In the genomic region with DNA sequence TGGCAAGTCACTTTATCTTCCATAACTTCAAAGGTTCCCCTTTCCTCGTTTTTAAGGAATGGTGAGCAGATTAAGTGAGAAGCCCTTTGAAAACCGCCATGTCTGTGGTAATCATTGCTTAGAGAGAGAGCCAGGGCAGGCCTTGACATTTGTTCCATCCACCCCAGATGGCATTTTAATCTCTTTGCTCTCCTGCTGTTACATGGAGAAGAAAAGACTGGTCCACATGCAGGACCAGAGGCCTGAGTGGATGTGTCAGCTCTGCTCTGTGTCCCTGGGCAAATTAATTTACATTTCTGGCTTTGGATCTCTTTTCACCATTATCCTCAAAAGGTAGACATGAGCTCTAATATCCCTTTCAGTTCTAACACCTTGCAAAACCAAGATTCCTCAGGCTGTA, we compare ENCODE assay signal across 20 cellular contexts.
DNase-seq lines count a peak whose midpoint lies in the region; ATAC-seq and TF ChIP-seq lines count a peak whose summit lies in the region.
"Had no signal": no experiment of that assay in that cellular context is flagged by ENCODE, and none has a peak within 500 bp of the region (broad histone marks: within the 10 kb centered on the region; RNA-seq: fewer than 3 reads in every experiment).

No MANE protein-coding gene starts in this region.

- H3K4me2 ChIP-seq in Loucy (ENCODE audit: low read depth, low read length, poor library complexity, severe bottlenecking) (peak overlapping the region; percentile 75), osteoblast (ENCODE audit: insufficient read depth, low read length) (no peak overlapping the region)
- H3K4me2 ChIP-seq: PC-9 had no signal

- no peak overlapping the region for H3K4me3 ChIP-seq in CD4-positive, alpha-beta memory T cell (ENCODE audit: low read length in 2 of 2)
- H3K4me3 ChIP-seq in Loucy (ENCODE audit: low read length, poor library complexity, severe bottlenecking) (no peak overlapping the region), osteoblast (ENCODE audit: insufficient read depth, low read length) (no peak overlapping the region)
- H3K4me3 ChIP-seq: GM23248, PC-9, SJSA1 had no signal

- ATAC-seq in Right ventricle myocardium inferior, result no peak

- H3K36me3 Mint-ChIP-seq in activated CD4-positive, alpha-beta T cell treated with anti-CD3 and anti-CD28 coated beads, Interleukin-2, amount 10 ng/mL, durations not matched to agents 24 days and 14 days (ENCODE audit: low read depth), result peaks cover 3% of the 10 kb centered on the region
- H3K36me3 Mint-ChIP-seq in CD4-positive, alpha-beta memory T cell, result no peaks in the 10 kb centered on the region

- intact Hi-C loops in activated CD4-positive, alpha-beta T cell treated with anti-CD3 and anti-CD28 coated beads, Interleukin-2, amount 10 ng/mL, durations not matched to agents 24 days and 14 days (cut with micrococcal nuclease), result loop anchor here (5.0 kb wide), 2 partner anchors 156 to 261 kb away; partner anchors contain the start of gene LPP
- intact Hi-C loops in CD4-positive, alpha-beta memory T cell (cut with micrococcal nuclease), result loop anchor here (5.0 kb wide), 1 partner anchor 156 kb away; the partner anchor contains the start of gene LPP
- intact Hi-C loops in Right ventricle myocardium inferior (cut with DNase I), result no loop called here

- H3K27ac Mint-ChIP-seq in activated CD4-positive, alpha-beta T cell treated with anti-CD3 and anti-CD28 coated beads, Interleukin-2, amount 10 ng/mL, durations not matched to agents 24 days and 14 days, result no peak overlapping the region
- H3K27ac Mint-ChIP-seq in CD4-positive, alpha-beta memory T cell, result peak overlapping the region in 5 of 7 donors; percentile 7 to 74 (median 36)
- H3K27ac Mint-ChIP-seq: H9 had no signal

- peak overlapping the region; percentile 13 for H2AFZ ChIP-seq in Loucy (ENCODE audit: low read length)
- no peak overlapping the region for H2AFZ ChIP-seq in osteoblast (ENCODE audit: low read length)
- H2AFZ ChIP-seq: GM23248, PC-9 had no signal

- H3K27ac ChIP-seq in CD4-positive, alpha-beta memory T cell (ENCODE audit: low read depth, low read length), result no peak overlapping the region
- H3K27ac ChIP-seq in osteoblast (ENCODE audit: low read depth, low read length), result no peak overlapping the region
- H3K27ac ChIP-seq: GM23248, PC-9, SJSA1 had no signal

- H3K9me3 Mint-ChIP-seq in activated CD4-positive, alpha-beta T cell treated with anti-CD3 and anti-CD28 coated beads, Interleukin-2, amount 10 ng/mL, durations not matched to agents 24 days and 14 days, result peaks cover 7% of the 10 kb centered on the region
- H3K9me3 Mint-ChIP-seq in CD4-positive, alpha-beta memory T cell, result no peaks in the 10 kb centered on the region
- H3K9me3 Mint-ChIP-seq: H9, HFFc6 had no signal

- H4K20me1 ChIP-seq in Loucy (ENCODE audit: insufficient read depth, low read length, poor library complexity, severe bottlenecking) (no peaks in the 10 kb centered on the region), osteoblast (ENCODE audit: insufficient read depth, low read length) (no peaks in the 10 kb centered on the region)

- H3K27me3 ChIP-seq in CD4-positive, alpha-beta memory T cell (ENCODE audit: insufficient read depth, low read length), result no peaks in the 10 kb centered on the region
- H3K27me3 ChIP-seq in Loucy (ENCODE audit: insufficient read depth, low read length, poor library complexity, severe bottlenecking), result no peaks in the 10 kb centered on the region
- H3K27me3 ChIP-seq in osteoblast (ENCODE audit: insufficient read depth, low read length), result no peaks in the 10 kb centered on the region
- H3K27me3 ChIP-seq: SJSA1 had no signal

- no peak for TF ChIP-seq CTCF in Loucy (conservative IDR thresholded peaks at IDR 0.05; ENCODE audit: low read length)
- TF ChIP-seq CTCF in osteoblast (IDR thresholded peaks at IDR 0.05; ENCODE audit: extremely low read depth, low read depth, low read length), result no peak

- POLR2A ChIA-PET in CD4-positive, alpha-beta memory T cell (lab: Charles Lee; ENCODE audit: partially characterized antibody), result interaction anchor here (0.6 to 2.2 kb wide), 6 partner anchors 17 to 190 kb away, joined by 3 to 12 read pairs (median 3); no protein-coding TSS in a partner anchor

- no peaks in the 10 kb centered on the region for H3K36me3 ChIP-seq in CD4-positive, alpha-beta memory T cell (ENCODE audit: insufficient read depth, low read length)
- H3K36me3 ChIP-seq in Loucy (ENCODE audit: insufficient read depth, low read length) (no peaks in the 10 kb centered on the region), osteoblast (ENCODE audit: insufficient read depth, low read length) (no peaks in the 10 kb centered on the region)
- H3K36me3 ChIP-seq: SJSA1 had no signal

- no peaks in the 10 kb centered on the region for H3K9me2 ChIP-seq in Loucy (replicated peaks; ENCODE audit: low read depth, low read length)

- peaks cover 87% of the 10 kb centered on the region for H3K4me1 ChIP-seq in CD4-positive, alpha-beta memory T cell (ENCODE audit: insufficient read depth, low read length)
- H3K4me1 ChIP-seq in Loucy (ENCODE audit: insufficient read depth, low read length, poor library complexity, severe bottlenecking), result peaks cover 86% of the 10 kb centered on the region
- peaks cover 13% of the 10 kb centered on the region for H3K4me1 ChIP-seq in osteoblast (ENCODE audit: insufficient read depth, low read length)
- H3K4me1 ChIP-seq: SJSA1 had no signal

- no peaks in the 10 kb centered on the region for H3K9me3 ChIP-seq in CD4-positive, alpha-beta memory T cell (ENCODE audit: control insufficient read depth in 1 of 2, low read length in 2 of 2)
- no peaks in the 10 kb centered on the region for H3K9me3 ChIP-seq in Loucy (ENCODE audit: insufficient read depth, low read depth, low read length)
- H3K9me3 ChIP-seq in osteoblast (ENCODE audit: low read depth, low read length), result no peaks in the 10 kb centered on the region
- H3K9me3 ChIP-seq: SJSA1 had no signal

- H3K4me1 Mint-ChIP-seq in activated CD4-positive, alpha-beta T cell treated with anti-CD3 and anti-CD28 coated beads, Interleukin-2, amount 10 ng/mL, durations not matched to agents 24 days and 14 days, result peaks cover 81% of the 10 kb centered on the region
- H3K4me1 Mint-ChIP-seq in CD4-positive, alpha-beta memory T cell, result peaks cover 72 to 93% (median 85%) of the 10 kb centered on the region in 4 donors

- H3F3A ChIP-seq in Loucy (ENCODE audit: low read depth), result peaks cover 14% of the 10 kb centered on the region; the same call in 1 of the 2 replicates

- peak; percentile 40 for DNase-seq in activated CD4-positive, alpha-beta T cell treated with anti-CD3 and anti-CD28 coated beads, Interleukin-2, amount 10 ng/mL, durations not matched to agents 24 days and 14 days
- DNase-seq in activated CD4-positive, alpha-beta T cell treated with anti-CD3 and anti-CD28 coated beads, Interleukin-2, amount 50 U/mL, for 48 hours, result no peak
- DNase-seq in CD4-positive, alpha-beta memory T cell, result no peak
- DNase-seq in cerebellar cortex (ENCODE audit: low spot score) (peak; percentile 79), osteoblast (ENCODE audit: insufficient read length, low spot score, missing footprints) (no peak), Right ventricle myocardium inferior (ENCODE audit: missing footprints) (no peak)
- no peak for DNase-seq in stimulated activated CD4-positive, alpha-beta T cell treated with anti-CD3 and anti-CD28 coated beads, Interleukin-2, amount 100 ng/mL, for 24 hours
- DNase-seq: GM23248, H9, HFFc6, KBM-7, NCI-H1092, NCI-H1417 treated with DMSO at 0.1 percent for 48 hours, NCI-H1694 treated with DMSO at 0.1 percent for 48 hours, NCI-H2081, NCI-H2227 treated with DMSO at 0.1 percent for 48 hours, PC-9, Right ventricle myocardium superior had no signal

- H3K4me3 Mint-ChIP-seq in activated CD4-positive, alpha-beta T cell treated with anti-CD3 and anti-CD28 coated beads, Interleukin-2, amount 10 ng/mL, durations not matched to agents 24 days and 14 days, result no peak overlapping the region
- peak overlapping the region in 2 of 8 donors; percentile 18 to 29 for H3K4me3 Mint-ChIP-seq in CD4-positive, alpha-beta memory T cell
- H3K4me3 Mint-ChIP-seq: H9, HFFc6 had no signal

- H3K79me2 ChIP-seq in Loucy (ENCODE audit: insufficient read depth, low read length) (no peaks in the 10 kb centered on the region), osteoblast (ENCODE audit: insufficient read depth, low read length) (no peaks in the 10 kb centered on the region)

- peak overlapping the region; percentile 71 for H3K9ac ChIP-seq in Loucy (ENCODE audit: low read depth, low read length, poor library complexity, severe bottlenecking)
- H3K9ac ChIP-seq: GM23248 had no signal

- no peaks in the 10 kb centered on the region for H3K27me3 Mint-ChIP-seq in activated CD4-positive, alpha-beta T cell treated with anti-CD3 and anti-CD28 coated beads, Interleukin-2, amount 10 ng/mL, durations not matched to agents 24 days and 14 days
- H3K27me3 Mint-ChIP-seq in CD4-positive, alpha-beta memory T cell, result no peaks in the 10 kb centered on the region

- CTCF ChIA-PET in CD4-positive, alpha-beta memory T cell (lab: Charles Lee; ENCODE audit: partially characterized antibody), result interaction anchor here (1.2 to 1.3 kb wide), 4 partner anchors 17 to 256 kb away, joined by 3 to 5 read pairs (median 4); partner anchors contain the start of gene BCL6

Comparison
In these comparisons a context has a peak if more than half of its experiments do, and no peak if none do; other contexts are left out.
1. DNase-seq: peak in activated CD4-positive, alpha-beta T cell treated with anti-CD3 and anti-CD28 coated beads, Interleukin-2, amount 10 ng/mL, durations not matched to agents 24 days and 14 days (single experiment) and cerebellar cortex (single experiment); none in activated CD4-positive, alpha-beta T cell treated with anti-CD3 and anti-CD28 coated beads, Interleukin-2, amount 50 U/mL, for 48 hours (0 of 2), CD4-positive, alpha-beta memory T cell (0 of 5), osteoblast (single experiment), stimulated activated CD4-positive, alpha-beta T cell treated with anti-CD3 and anti-CD28 coated beads, Interleukin-2, amount 100 ng/mL, for 24 hours (0 of 2) and Right ventricle myocardium inferior (single experiment).